ENCODE assay signal across 1 cellular context in genomic region chr17:38333635-38334295, GRCh38.
TF ChIP-seq lines count a peak whose summit lies in the region.

No MANE protein-coding gene starts in this region.

TF ChIP-seq in SK-N-SH, 30 proteins besides CTCF, POLR2A, EP300 and RAD21 (continued from another document):
- TF ChIP-seq ZBTB33 (IDR thresholded peaks at IDR 0.05; ENCODE audit: borderline replicate concordance, low read depth) (no peak), ELF1 (IDR thresholded peaks at IDR 0.05) (no peak), EZH2phosphoT487 (IDR thresholded peaks at IDR 0.05; ENCODE audit: borderline replicate concordance, low read depth) (no peak), SIN3A (IDR thresholded peaks at IDR 0.05; ENCODE audit: borderline replicate concordance, low read depth, low read length) (no peak)
- TF ChIP-seq, protein P1, sequence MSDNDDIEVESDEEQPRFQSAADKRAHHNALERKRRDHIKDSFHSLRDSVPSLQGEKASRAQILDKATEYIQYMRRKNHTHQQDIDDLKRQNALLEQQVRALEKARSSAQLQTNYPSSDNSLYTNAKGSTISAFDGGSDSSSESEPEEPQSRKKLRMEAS (IDR thresholded peaks at IDR 0.05; ENCODE audit: low read depth): no peak
